ENCODE assay signal across 9 cellular contexts in the genomic region with DNA sequence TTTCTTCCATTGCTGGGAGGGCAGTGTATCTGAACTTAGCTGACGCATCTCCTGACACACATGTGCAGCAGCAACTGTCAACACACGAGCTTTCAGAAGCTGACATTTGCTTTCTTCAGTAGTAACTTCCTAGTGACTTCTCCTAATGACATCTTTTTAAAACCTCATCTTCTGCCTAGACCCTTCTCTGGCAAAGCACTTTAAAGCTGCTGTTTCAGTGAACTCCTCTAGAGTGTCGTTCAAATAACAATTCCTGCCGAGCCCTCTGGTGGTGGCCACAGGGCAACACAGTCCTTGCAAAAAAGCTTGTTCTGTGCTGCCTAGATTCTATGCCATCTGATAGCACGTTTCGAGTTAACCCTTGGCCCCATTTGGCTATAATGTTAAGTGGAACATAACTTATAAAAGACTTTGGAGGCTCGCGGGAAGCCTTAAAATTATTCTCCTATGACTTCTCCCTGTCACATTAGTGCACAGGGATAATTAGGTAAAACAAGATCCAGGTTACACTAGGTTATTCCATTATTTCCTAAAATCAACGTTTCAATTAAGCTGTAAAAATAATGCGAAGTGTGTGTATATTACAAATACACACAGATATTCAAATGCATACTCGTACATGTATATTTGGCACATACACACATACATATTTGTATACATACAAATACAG.
A peak's percentile ranks its signal among the peaks of the same experiment; 100 is the strongest.
DNase-seq lines count a peak whose midpoint lies in the region; ATAC-seq and TF ChIP-seq lines count a peak whose summit lies in the region.
"Had no signal": no experiment of that assay in that cellular context is flagged by ENCODE, and none has a peak within 500 bp of the region (broad histone marks: within the 10 kb centered on the region; RNA-seq: fewer than 3 reads in every experiment).

No MANE protein-coding gene starts in this region.

- H3K36me3 Mint-ChIP-seq in stimulated activated effector memory CD8-positive, alpha-beta T cell treated with anti-CD3 and anti-CD28 coated beads, Interleukin-12 subunit alpha, Interleukin-12 subunit beta, amount 100 ng/mL, for 72 hours: no peaks in the 10 kb centered on the region
- no peaks in the 10 kb centered on the region for H3K36me3 Mint-ChIP-seq in effector memory CD8-positive, alpha-beta T cell (ENCODE audit: insufficient read depth)
- H3K36me3 Mint-ChIP-seq: memory B cell had no signal

- H3K9me3 ChIP-seq in SU-DHL-6 (ENCODE audit: insufficient read depth, low read length): no peaks in the 10 kb centered on the region
- no peaks in the 10 kb centered on the region for H3K9me3 ChIP-seq in left ventricle myocardium inferior (replicated peaks)
- no peaks in the 10 kb centered on the region for H3K9me3 ChIP-seq in smooth muscle cell (replicated peaks; ENCODE audit: low read depth)

- H4K20me1 ChIP-seq in SU-DHL-6 (ENCODE audit: low read depth, low read length) (no peaks in the 10 kb centered on the region), smooth muscle cell (ENCODE audit: low read depth) (no peaks in the 10 kb centered on the region)

- H3K9me3 Mint-ChIP-seq in stimulated activated effector memory CD8-positive, alpha-beta T cell treated with anti-CD3 and anti-CD28 coated beads, Interleukin-12 subunit alpha, Interleukin-12 subunit beta, amount 100 ng/mL, for 72 hours: peaks cover 3% of the 10 kb centered on the region
- H3K9me3 Mint-ChIP-seq in effector memory CD8-positive, alpha-beta T cell: no peaks in the 10 kb centered on the region
- H3K9me3 Mint-ChIP-seq: memory B cell had no signal

- no peak overlapping the region for H3K4me3 Mint-ChIP-seq in stimulated activated effector memory CD8-positive, alpha-beta T cell treated with anti-CD3 and anti-CD28 coated beads, Interleukin-12 subunit alpha, Interleukin-12 subunit beta, amount 100 ng/mL, for 72 hours
- H3K4me3 Mint-ChIP-seq in effector memory CD8-positive, alpha-beta T cell: no peak overlapping the region
- H3K4me3 Mint-ChIP-seq: memory B cell had no signal

- H3K4me1 Mint-ChIP-seq in stimulated activated effector memory CD8-positive, alpha-beta T cell treated with anti-CD3 and anti-CD28 coated beads, Interleukin-12 subunit alpha, Interleukin-12 subunit beta, amount 100 ng/mL, for 72 hours: no peaks in the 10 kb centered on the region
- no peaks in the 10 kb centered on the region for H3K4me1 Mint-ChIP-seq in effector memory CD8-positive, alpha-beta T cell (ENCODE audit: low read depth in 2 of 2)
- H3K4me1 Mint-ChIP-seq: memory B cell had no signal

- no peak overlapping the region for H2AFZ ChIP-seq in SU-DHL-6 (ENCODE audit: low read depth, low read length, severe bottlenecking)
- H2AFZ ChIP-seq in smooth muscle cell (ENCODE audit: low read depth): no peak overlapping the region

- peak; percentile 86 for TF ChIP-seq CTCF in LNCaP clone FGC (IDR thresholded peaks at IDR 0.05; ENCODE audit: control insufficient read depth, extremely low read depth, insufficient read depth)
- TF ChIP-seq CTCF in SU-DHL-6 (IDR thresholded peaks at IDR 0.05; ENCODE audit: insufficient read depth, low read length, poor library complexity, severe bottlenecking): peak; percentile 41
- TF ChIP-seq CTCF in left ventricle myocardium inferior (IDR thresholded peaks at IDR 0.05; ENCODE audit: borderline replicate concordance): peak; percentile 62
- peak; percentile 70 for TF ChIP-seq CTCF in smooth muscle cell (IDR thresholded peaks at IDR 0.05; ENCODE audit: borderline replicate concordance, insufficient read depth, poor library complexity, severe bottlenecking)

- H3K4me1 ChIP-seq in left ventricle myocardium inferior (peaks cover 2% of the 10 kb centered on the region), smooth muscle cell (ENCODE audit: low read depth) (peaks cover 10% of the 10 kb centered on the region)

- no peaks in the 10 kb centered on the region for H3K9me2 ChIP-seq in SU-DHL-6 (replicated peaks; ENCODE audit: insufficient read depth, low read length)

- H3K79me2 ChIP-seq in SU-DHL-6 (ENCODE audit: insufficient read depth, low read length) (no peaks in the 10 kb centered on the region), smooth muscle cell (ENCODE audit: low read depth) (no peaks in the 10 kb centered on the region)

- intact Hi-C loops in left ventricle myocardium inferior (cut with micrococcal nuclease): no loop called here

- H3K36me3 ChIP-seq in SU-DHL-6 (ENCODE audit: low read length) (no peaks in the 10 kb centered on the region), left ventricle myocardium inferior (no peaks in the 10 kb centered on the region), smooth muscle cell (ENCODE audit: low read depth) (no peaks in the 10 kb centered on the region)

- H3K4me3 ChIP-seq in LNCaP clone FGC (ENCODE audit: low read depth, low read length) (no peak overlapping the region), SU-DHL-6 (ENCODE audit: insufficient read depth, low read length, poor library complexity, severe bottlenecking) (no peak overlapping the region), left ventricle myocardium inferior (no peak overlapping the region), smooth muscle cell (no peak overlapping the region)

- WGBS in smooth muscle cell (ENCODE audit: low lambda C conversion rate): 39% methylated on average over 11 of the region's 11 CpGs

- H3K9ac ChIP-seq in SU-DHL-6 (ENCODE audit: low read length) (no peak overlapping the region), smooth muscle cell (ENCODE audit: low read depth) (no peak overlapping the region)

- peak; percentile 2 for DNase-seq in COLO668 (lab: John Stamatoyannopoulos, UW; ENCODE audit: unreplicated experiment)
- DNase-seq in LNCaP clone FGC (ENCODE audit: low read depth): peak; percentile 8
- no peak for DNase-seq in left ventricle myocardium inferior
- DNase-seq in smooth muscle cell (lab: John Stamatoyannopoulos, UW; ENCODE audit: unreplicated experiment): peak; percentile 1
- no peak for DNase-seq in stimulated activated effector memory CD8-positive, alpha-beta T cell treated with anti-CD3 and anti-CD28 coated beads, Interleukin-12 subunit alpha, Interleukin-12 subunit beta, amount 100 ng/mL, for 72 hours (ENCODE audit: low spot score in 2 of 2)
- DNase-seq in effector memory CD8-positive, alpha-beta T cell: no peak

- H3K27me3 Mint-ChIP-seq in effector memory CD8-positive, alpha-beta T cell: no peaks in the 10 kb centered on the region
- H3K27me3 Mint-ChIP-seq: memory B cell had no signal

- H3K4me2 ChIP-seq in SU-DHL-6 (ENCODE audit: low read depth, low read length, poor library complexity, severe bottlenecking) (no peak overlapping the region), smooth muscle cell (peak overlapping the region; percentile 18)

- H3K27ac Mint-ChIP-seq in stimulated activated effector memory CD8-positive, alpha-beta T cell treated with anti-CD3 and anti-CD28 coated beads, Interleukin-12 subunit alpha, Interleukin-12 subunit beta, amount 100 ng/mL, for 72 hours: no peak overlapping the region
- H3K27ac Mint-ChIP-seq in effector memory CD8-positive, alpha-beta T cell: no peak overlapping the region
- H3K27ac Mint-ChIP-seq: memory B cell had no signal

- H3K27me3 ChIP-seq in SU-DHL-6 (ENCODE audit: low read length) (no peaks in the 10 kb centered on the region), left ventricle myocardium inferior (ENCODE audit: low read depth) (no peaks in the 10 kb centered on the region), smooth muscle cell (ENCODE audit: low read depth) (no peaks in the 10 kb centered on the region)

- no peak overlapping the region for H3K27ac ChIP-seq in SU-DHL-6 (ENCODE audit: low read depth, low read length)
- no peak overlapping the region for H3K27ac ChIP-seq in left ventricle myocardium inferior (replicated peaks)
- no peak overlapping the region for H3K27ac ChIP-seq in smooth muscle cell (ENCODE audit: low read depth)

- H3F3A ChIP-seq in SU-DHL-6 (ENCODE audit: insufficient read depth): no peaks in the 10 kb centered on the region
- peaks cover 7% of the 10 kb centered on the region for H3F3A ChIP-seq in smooth muscle cell (ENCODE audit: low read depth)

- peak; percentile 74 for ATAC-seq in GM19397 (IDR thresholded peaks at IDR 0.05; ENCODE audit: unreplicated experiment)
- ATAC-seq in stimulated activated effector memory CD8-positive, alpha-beta T cell treated with anti-CD3 and anti-CD28 coated beads, Interleukin-12 subunit alpha, Interleukin-12 subunit beta, amount 100 ng/mL, for 72 hours: no peak
- no peak for ATAC-seq in effector memory CD8-positive, alpha-beta T cell (replicated peaks)

Comparison
In these comparisons a context has a peak if more than half of its experiments do, and no peak if none do; other contexts are left out.
1. DNase-seq: peak in COLO668 (single experiment), LNCaP clone FGC (single experiment) and smooth muscle cell (single experiment); none in left ventricle myocardium inferior (single experiment), stimulated activated effector memory CD8-positive, alpha-beta T cell treated with anti-CD3 and anti-CD28 coated beads, Interleukin-12 subunit alpha, Interleukin-12 subunit beta, amount 100 ng/mL, for 72 hours (0 of 2) and effector memory CD8-positive, alpha-beta T cell (0 of 3).
2. Peak in every context shown above with its lines, with median percentiles within 50 percentile points of each other: CTCF ChIP-seq.